Comparison of ENCODE assay signal across 8 cellular contexts in the genomic region with DNA sequence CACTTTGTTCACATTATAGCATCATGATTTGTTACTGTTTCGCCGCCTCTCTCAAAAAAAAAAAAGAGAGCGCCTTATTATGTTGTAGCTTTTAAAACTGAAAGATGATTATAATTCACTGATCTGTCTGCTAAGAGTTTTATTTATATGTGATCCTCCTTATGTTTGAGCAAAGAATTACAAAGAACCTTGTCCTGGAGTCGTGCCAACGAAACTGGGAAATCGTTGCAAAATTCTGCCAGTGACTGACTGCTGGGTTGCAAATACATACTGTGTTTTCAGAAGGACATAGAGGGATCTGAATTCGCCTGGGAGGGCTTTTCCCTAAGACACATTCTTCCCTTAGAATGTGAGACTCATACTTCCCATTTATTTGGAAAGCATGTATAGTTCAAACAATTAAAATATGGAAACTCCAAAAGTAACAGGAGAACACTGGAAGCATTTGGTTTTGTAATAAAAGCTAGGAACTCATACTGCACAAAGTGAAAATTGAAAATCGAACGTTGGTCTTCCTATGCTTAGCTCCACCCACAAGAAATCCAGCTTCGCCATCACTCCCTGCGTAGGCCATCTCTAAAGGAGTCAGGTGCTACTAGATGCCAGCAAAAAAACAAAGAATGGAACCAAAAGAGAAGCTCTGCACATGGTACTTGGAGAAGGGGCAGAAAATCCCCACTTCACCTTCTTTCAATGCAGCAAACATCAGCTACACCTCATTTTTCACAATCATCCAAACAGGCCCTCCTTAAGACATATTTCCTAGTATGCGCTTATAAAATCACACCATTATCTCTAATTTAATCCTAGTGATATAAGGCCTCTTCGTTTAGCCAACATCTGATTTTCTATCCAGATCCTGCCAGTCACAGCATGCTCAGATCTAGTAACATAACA. TPM values are rescaled to one million over a fixed set of nuclear protein-coding genes. Genes with fewer than 3 reads are reported as not detected.
DNase-seq lines count a peak whose midpoint lies in the region; ATAC-seq, FAIRE-seq and TF ChIP-seq lines count a peak whose summit lies in the region.
"Not testable (repeated sequence)": the region's sequence is repeated elsewhere in the genome, so short reads cannot be mapped to it uniquely, and the experiment has no call there.

No MANE protein-coding gene starts in this region.

- in situ Hi-C loops in GM12878 (cut with MboI): not testable (repeated sequence)
- in situ Hi-C loops in transverse colon (cut with MboI; ENCODE audit: low pct_ligation_motif_present in 1 of 4, low pct_unique_long_range_greater_than_20kb in 1 of 4, low sequenced_read_pairs in 3 of 4): loop anchor here in 1 of 4 donors (25.0 kb wide), 2 partner anchors 241 to 316 kb away; no protein-coding TSS in a partner anchor

- H3K36me3 ChIP-seq in GM12878 (ENCODE audit: control insufficient read depth in 2 of 2, insufficient read depth in 2 of 2, low read length in 1 of 2); esophagus squamous epithelium; left lung; pancreas; transverse colon: not testable (repeated sequence)

- H2AFZ ChIP-seq in GM12878 (ENCODE audit: control insufficient read depth, low read depth, low read length): not testable (repeated sequence)

- not testable (repeated sequence) for BruUV-seq in GM12878 (replicated peaks; lab: Mats Ljungman, UMichigan)

- TF ChIP-seq RAD21 in GM12878 (IDR thresholded peaks at IDR 0.05; ENCODE audit: insufficient read depth, low read depth, low read length): not testable (repeated sequence)

- peaks cover 57% of the 10 kb centered on the region for H3K4me1 Mint-ChIP-seq in WTC11

- TF ChIP-seq POLR2A in GM12878 (IDR thresholded peaks at IDR 0.05; ENCODE audit: low read depth, low read length); esophagus squamous epithelium (IDR thresholded peaks at IDR 0.05): not testable (repeated sequence)
- peak; percentile 29 for TF ChIP-seq POLR2A in transverse colon (IDR thresholded peaks at IDR 0.05)

- FAIRE-seq in GM12878 (lab: Jason Lieb, UNC); pancreas (lab: Jason Lieb, UNC): not testable (repeated sequence)

- peak overlapping the region; percentile 40; the same call in 1 of the 2 replicates for H3K4me3 ChIP-seq in GM12878
- peak overlapping the region; percentile 5 to 48 (median 26) for H3K4me3 ChIP-seq in esophagus squamous epithelium
- H3K4me3 ChIP-seq in left lung: not testable (repeated sequence)
- peak overlapping the region in 2 of 4 donors; percentile 14 to 20 for H3K4me3 ChIP-seq in pancreas
- peak overlapping the region; percentile 4 to 99 (median 80) for H3K4me3 ChIP-seq in transverse colon

- H3K9me3 ChIP-seq in GM12878 (replicated peaks; ENCODE audit: control insufficient read depth, insufficient read depth, low read length); esophagus squamous epithelium; left lung; pancreas; transverse colon: not testable (repeated sequence)

- peak overlapping the region; percentile 32; the same call in 1 of the 2 replicates for H3K9ac ChIP-seq in GM12878 (ENCODE audit: control insufficient read depth, insufficient read depth, low read length)

- H4K20me1 ChIP-seq in GM12878 (ENCODE audit: control insufficient read depth, insufficient read depth): not testable (repeated sequence)

- TF ChIP-seq CTCF in WTC11 (IDR thresholded peaks at IDR 0.05); GM12878 (IDR thresholded peaks at IDR 0.05 in 2 of 3, conservative IDR thresholded peaks at IDR 0.05 in 1 of 3; ENCODE audit: control insufficient read depth in 2 of 3, extremely low read depth in 1 of 3, insufficient read depth in 1 of 3, low read depth in 3 of 3, low read length in 3 of 3); esophagus squamous epithelium (IDR thresholded peaks at IDR 0.05); left lung (IDR thresholded peaks at IDR 0.05); pancreas (IDR thresholded peaks at IDR 0.05); transverse colon (IDR thresholded peaks at IDR 0.05): not testable (repeated sequence)

- H3K27ac ChIP-seq in GM12878 (ENCODE audit: control insufficient read depth, insufficient read depth): peak overlapping the region; percentile 17
- peak overlapping the region; percentile 81 to 100 (median 98) for H3K27ac ChIP-seq in esophagus squamous epithelium
- peak overlapping the region; percentile 92 to 99 for H3K27ac ChIP-seq in left lung
- H3K27ac ChIP-seq in pancreas: peak overlapping the region in 3 of 4 donors; percentile 40 to 100 (median 99)
- peak overlapping the region; percentile 99 to 100 (median 100) for H3K27ac ChIP-seq in transverse colon

- intact Hi-C loops in GM12878 (cut with micrococcal nuclease; ENCODE audit: unreplicated experiment); esophagus squamous epithelium (cut with DNase I); left lung (cut with DNase I); pancreas (cut with DNase I); transverse colon (cut with DNase I; ENCODE audit: low total_unique reads): not testable (repeated sequence)

- H3K4me1 ChIP-seq in GM12878 (ENCODE audit: control insufficient read depth, insufficient read depth, low read length): not testable (repeated sequence)
- H3K4me1 ChIP-seq in esophagus squamous epithelium: peaks cover 14 to 65% (median 16%) of the 10 kb centered on the region in 3 donors
- H3K4me1 ChIP-seq in left lung: peaks cover 8 to 28% of the 10 kb centered on the region in 2 donors
- peaks cover 0 to 18% (median 12%) of the 10 kb centered on the region in 3 donors for H3K4me1 ChIP-seq in pancreas
- peaks cover 0 to 31% (median 1%) of the 10 kb centered on the region in 4 donors for H3K4me1 ChIP-seq in transverse colon

- H3K27me3 Mint-ChIP-seq in WTC11 (ENCODE audit: low read depth): not testable (repeated sequence)

- ATAC-seq in WTC11, GM12878, left lung, pancreas: not testable (repeated sequence)

- H3K27ac Mint-ChIP-seq in WTC11: peak overlapping the region; percentile 97

- peak; percentile 49 for DNase-seq in DMS 273 (lab: John Stamatoyannopoulos, UW; ENCODE audit: unreplicated experiment)
- DNase-seq in NCI-H187 (lab: John Stamatoyannopoulos, UW): peak; percentile 30 to 37
- not testable (repeated sequence) for DNase-seq in WTC11 (ENCODE audit: low spot score); GM12878 (ENCODE audit: low read depth, low spot score); esophagus squamous epithelium (lab: John Stamatoyannopoulos, UW); left lung
- peak in 2 of 6 donors; percentile 13 to 19 for DNase-seq in pancreas
- DNase-seq in transverse colon: peak; percentile 49

- not testable (repeated sequence) for H3K9me3 Mint-ChIP-seq in WTC11

- POLR2A ChIA-PET in WTC11 (lab: Charles Lee): not testable (repeated sequence)
- POLR2A ChIA-PET in GM12878 (lab: Charles Lee): interaction anchor here (0.5 to 2.6 kb wide), 7 partner anchors 14 to 141 kb away, joined by 3 to 21 read pairs (median 4); no protein-coding TSS in a partner anchor

- WGBS in GM12878 (ENCODE audit: insufficient coverage, insufficient replicate concordance, low lambda C conversion rate, missing lambda C conversion rate): 87% methylated on average over 13 of the region's 13 CpGs
- WGBS in esophagus squamous epithelium, 2 donors: 14 to 18% methylated on average over 13 of the region's 13 CpGs
- 19 to 21% methylated on average over 13 of the region's 13 CpGs for WGBS in pancreas, 2 donors
- WGBS in transverse colon (ENCODE audit: low coverage in 1 of 2), 2 donors: 27 to 29% methylated on average over 12 to 13 of the region's 13 CpGs

- not testable (repeated sequence) for H3K27me3 ChIP-seq in GM12878 (replicated peaks in 1 of 2; ENCODE audit: control insufficient read depth in 2 of 2, insufficient read depth in 2 of 2, low read length in 1 of 2); esophagus squamous epithelium; pancreas; transverse colon
- peaks cover 0 to 20% of the 10 kb centered on the region in 2 donors for H3K27me3 ChIP-seq in left lung

- CTCF ChIA-PET in WTC11 (lab: Charles Lee): interaction anchor here (0.7 to 1.8 kb wide), 2 partner anchors 320 to 339 kb away, joined by 3 to 4 read pairs; no protein-coding TSS in a partner anchor
- CTCF ChIA-PET in GM12878 (lab: Yijun Ruan, JAX): interaction anchor here (1.3 kb wide), 1 partner anchor 13 kb away, joined by 3 read pairs; no protein-coding TSS in a partner anchor

- H3K4me2 ChIP-seq in GM12878 (ENCODE audit: control insufficient read depth, insufficient read depth): peak overlapping the region; percentile 73

- not testable (repeated sequence) for H3K36me3 Mint-ChIP-seq in WTC11

- peak overlapping the region; percentile 53 for H3K4me3 Mint-ChIP-seq in WTC11

- peaks cover 48% of the 10 kb centered on the region for H3K79me2 ChIP-seq in GM12878 (ENCODE audit: control insufficient read depth, insufficient read depth, low read length)

- TF ChIP-seq EP300 in GM12878 (IDR thresholded peaks at IDR 0.05; ENCODE audit: borderline replicate concordance in 1 of 2, control insufficient read depth in 1 of 2, low read depth in 2 of 2, low read length in 2 of 2); transverse colon (IDR thresholded peaks at IDR 0.05; ENCODE audit: low read depth): not testable (repeated sequence)

- RAD21 ChIA-PET in GM12878 (lab: Charles Lee; ENCODE audit: unreplicated experiment): interaction anchor here (0.6 to 4.1 kb wide), 5 partner anchors 17 to 140 kb away, joined by 3 to 33 read pairs (median 3); no protein-coding TSS in a partner anchor

- SMC1A ChIA-PET in GM12878 (lab: Charles Lee; ENCODE audit: uncharacterized antibody, unreplicated experiment): interaction anchor here (0.7 to 2.1 kb wide), 8 partner anchors 14 to 156 kb away, joined by 3 to 15 read pairs (median 4); no protein-coding TSS in a partner anchor

RNA-seq across cellular contexts. Expression of gene ZNF217, which starts 2.8 kb away (rescaled TPM):
- total RNA-seq in WTC11 (2021) (75.6 to 84.0 TPM (median 77.7 TPM) in 3 replicates), GM12878 (2014; rRNA removed) (40.8 and 45.6 TPM in 2 replicates), GM12878 (2014; rRNA removed; fragmentation: Illumina TruSeq; extraction: Trizol) (40.2 and 40.5 TPM in 2 replicates), GM12878 (2021) (76.6 and 81.3 TPM in 2 replicates), esophagus squamous epithelium (10 to 100 TPM; 20.7 to 27.5 (median 22.2) TPM), left lung (10 to 100 TPM; 23.6 to 35.4 TPM), pancreas (10 to 100 TPM; 10.2 to 29.5 (median 13.4) TPM), transverse colon (10 to 100 TPM; 28.9 to 82.6 (median 46.0) TPM)
- total RNA-seq in GM12878 (2013; cell fraction: nucleolus; rRNA removed): 213 and 215 TPM in 2 replicates
- polyA plus RNA-seq in GM12878 (2011; ENCODE audit: low read depth): 20.6 TPM
- polyA plus RNA-seq in GM12878 (2011; rRNA removed) (48.1 and 54.3 TPM in 2 replicates), GM12878 (2014; fragmentation: Illumina TruSeq; extraction: Trizol) (54.8 and 62.7 TPM in 2 replicates), GM12878 (2014; fragmentation: Nextera tagmentation; extraction: Ambion mirVana) (10 to 100 TPM in 1 of 2 experiments, 1 to 10 TPM in 1; 8.5 to 12.4 TPM), GM12878 (2014; rRNA removed) (40.4 and 43.2 TPM in 2 replicates), GM12878 (2016; fragmentation: Nextera tagmentation; extraction: Ambion mirVana) (10 to 100 TPM; 14.0 to 16.9 TPM), pancreas (1 to 10 TPM; 4.2 to 5.1 TPM)
- polyA plus RNA-seq in GM12878 (2011; cell fraction: cytosol; rRNA removed): 37.7 and 55.2 TPM in 2 replicates
- 47.8 and 55.7 TPM in 2 replicates for polyA plus RNA-seq in GM12878 (2011; cell fraction: nucleus; rRNA removed)
- polyA plus RNA-seq in GM12878 (2012): 25.9 and 54.1 TPM in 2 replicates
- 87.0 and 96.8 TPM in 2 replicates for polyA minus RNA-seq in GM12878 (2011; rRNA and poly(A)+ RNA removed)
- polyA minus RNA-seq in GM12878 (2011; cell fraction: cytosol; rRNA and poly(A)+ RNA removed): 42.6 and 44.9 TPM in 2 replicates
- polyA minus RNA-seq in GM12878 (2011; cell fraction: nucleus; rRNA and poly(A)+ RNA removed): 40.7 and 55.8 TPM in 2 replicates

Comparison
In these comparisons a context has a peak if more than half of its experiments do, and no peak if none do; other contexts are left out.
1. H3K27ac ChIP-seq: peak in every context shown above with its lines; median percentile 100 in transverse colon; 99 in pancreas; 98 in esophagus squamous epithelium; 96 in left lung; 17 in GM12878.